1 cellular context compared by ENCODE assay signal in the genomic region with DNA sequence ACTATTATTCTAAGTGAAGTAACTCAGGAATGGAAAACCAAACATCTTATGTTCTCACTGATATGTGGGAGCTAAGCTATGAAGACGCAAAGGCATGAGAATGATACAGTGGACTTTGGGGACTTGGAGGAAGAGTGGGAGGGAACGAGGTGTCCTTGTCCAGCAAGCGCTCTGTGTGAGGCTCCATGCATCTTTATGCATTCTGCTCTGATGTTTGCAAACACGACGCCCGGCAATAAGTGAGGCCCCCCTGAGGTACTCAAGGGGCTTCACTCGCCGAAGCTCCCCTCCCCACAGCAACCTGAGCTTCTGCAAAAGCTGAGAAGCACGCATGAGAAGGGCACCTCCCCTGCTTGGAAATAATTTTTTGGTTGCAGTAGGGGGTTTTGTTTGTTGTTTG.
TF ChIP-seq lines count a peak whose summit lies in the region.

No MANE protein-coding gene starts in this region.

TF ChIP-seq in H1, 55 proteins besides CTCF, POLR2A, EP300 and RAD21 (continued from another document):
- TF ChIP-seq CHD7 (IDR thresholded peaks at IDR 0.05; ENCODE audit: insufficient replicate concordance, low read length) (no peak), MAFK (IDR thresholded peaks at IDR 0.05; ENCODE audit: low read depth, low read length) (no peak), RXRA (IDR thresholded peaks at IDR 0.05; ENCODE audit: insufficient read depth, low read depth, low read length) (no peak), ATF2 (IDR thresholded peaks at IDR 0.05; ENCODE audit: low read length) (no peak), POLR2AphosphoS5 (IDR thresholded peaks at IDR 0.05; ENCODE audit: low read depth, low read length) (no peak), SP1 (IDR thresholded peaks at IDR 0.05; ENCODE audit: low read depth, low read length) (no peak)
